In the genomic region with DNA sequence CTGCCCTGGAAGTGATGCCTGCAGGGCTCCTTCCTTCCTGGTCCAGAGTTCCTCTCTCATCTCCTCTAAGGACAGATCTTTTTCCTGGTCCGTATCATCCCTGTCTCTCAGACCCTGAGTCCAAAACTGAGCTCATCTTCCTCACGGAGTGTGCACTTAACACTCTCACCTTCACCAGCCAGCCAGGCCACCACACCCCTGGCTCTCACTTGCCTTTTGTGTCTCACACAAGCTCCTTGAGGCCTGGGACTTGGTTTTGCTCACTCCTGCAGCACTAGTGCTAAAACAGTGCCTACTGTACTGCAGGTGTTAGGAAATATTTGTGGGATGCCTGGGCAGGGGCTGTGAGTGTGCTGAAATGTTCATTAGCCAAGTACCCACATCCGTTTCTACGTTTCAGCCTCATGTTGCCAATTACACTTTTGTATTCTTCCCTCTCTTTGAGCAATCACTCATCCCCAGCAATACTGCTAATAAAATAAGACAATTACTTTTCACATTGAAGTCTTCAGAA, we compare ENCODE assay signal across 19 cellular contexts. TPM values are rescaled to one million over a fixed set of nuclear protein-coding genes. Genes with fewer than 3 reads are reported as not detected.
A peak's percentile ranks its signal among the peaks of the same experiment; 100 is the strongest.
DNase-seq lines count a peak whose midpoint lies in the region; ATAC-seq, FAIRE-seq and TF ChIP-seq lines count a peak whose summit lies in the region.
"Had no signal": no experiment of that assay in that cellular context is flagged by ENCODE, and none has a peak within 500 bp of the region (broad histone marks: within the 10 kb centered on the region; RNA-seq: fewer than 3 reads in every experiment).

No MANE protein-coding gene starts in this region.

- CTCF ChIA-PET in T-cell (lab: Charles Lee) = interaction anchor here (0.6 kb wide), 2 partner anchors 98 to 676 kb away, joined by 3 to 9 read pairs; no protein-coding TSS in a partner anchor

- intact Hi-C loops in CD14-positive monocyte (cut with micrococcal nuclease) = no loop called here

- no peak overlapping the region for H3K4me3 Mint-ChIP-seq in CD14-positive monocyte
- H3K4me3 Mint-ChIP-seq in T-cell = no peak overlapping the region
- peak overlapping the region in 1 of 8 donors; percentile 35 for H3K4me3 Mint-ChIP-seq in naive B cell
- no peak overlapping the region for H3K4me3 Mint-ChIP-seq in mesothelial cell of epicardium
- H3K4me3 Mint-ChIP-seq: dendritic cell treated with granulocyte-macrophage colony-stimulating factor and Interleukin-4, amounts not matched to agents 40 ng/mL and 50 ng/mL, for 4 days had no signal

- TF ChIP-seq POLR2A in GM12892 (IDR thresholded peaks at IDR 0.05; ENCODE audit: low read depth, low read length) = no peak

- peaks cover 0 to 12% (median 7%) of the 10 kb centered on the region in 3 donors for H3K27me3 Mint-ChIP-seq in CD14-positive monocyte (ENCODE audit: low read depth in 3 of 3)
- no peaks in the 10 kb centered on the region for H3K27me3 Mint-ChIP-seq in T-cell
- no peaks in the 10 kb centered on the region for H3K27me3 Mint-ChIP-seq in naive B cell
- H3K27me3 Mint-ChIP-seq in mesothelial cell of epicardium (ENCODE audit: low read depth) = peaks cover 3% of the 10 kb centered on the region
- H3K27me3 Mint-ChIP-seq: dendritic cell treated with granulocyte-macrophage colony-stimulating factor and Interleukin-4, amounts not matched to agents 40 ng/mL and 50 ng/mL, for 4 days had no signal

- H3K4me1 Mint-ChIP-seq in CD14-positive monocyte (peaks cover 38% of the 10 kb centered on the region), T-cell (peaks cover 32 to 51% (median 39%) of the 10 kb centered on the region in 3 donors), naive B cell (peaks cover 13 to 20% (median 16%) of the 10 kb centered on the region in 3 donors), mesothelial cell of epicardium (peaks cover 4% of the 10 kb centered on the region)

- FAIRE-seq in GM12892 (lab: Jason Lieb, UNC) = peak; percentile 24
- FAIRE-seq: H54, HTR-8/SVneo had no signal

- POLR2A ChIA-PET in T-cell (lab: Charles Lee) = interaction anchor here (0.6 kb wide), 2 partner anchors 28 to 1568 kb away, joined by 3 to 5 read pairs; no protein-coding TSS in a partner anchor

- no peaks in the 10 kb centered on the region for H3K9me3 Mint-ChIP-seq in CD14-positive monocyte
- no peaks in the 10 kb centered on the region for H3K9me3 Mint-ChIP-seq in T-cell
- no peaks in the 10 kb centered on the region for H3K9me3 Mint-ChIP-seq in naive B cell
- H3K9me3 Mint-ChIP-seq in mesothelial cell of epicardium = no peaks in the 10 kb centered on the region
- H3K9me3 Mint-ChIP-seq: activated naive CD8-positive, alpha-beta T cell treated with anti-CD3 and anti-CD28 coated beads, Interleukin-2, amount 10 ng/mL, durations not matched to agents 7 days and 5 days; dendritic cell treated with granulocyte-macrophage colony-stimulating factor and Interleukin-4, amounts not matched to agents 40 ng/mL and 50 ng/mL, for 4 days had no signal

- H3K36me3 Mint-ChIP-seq in CD14-positive monocyte (peaks cover 32 to 37% of the 10 kb centered on the region in 2 donors), T-cell (no peaks in the 10 kb centered on the region), naive B cell (no peaks in the 10 kb centered on the region), mesothelial cell of epicardium (peaks cover 2% of the 10 kb centered on the region)

- TF ChIP-seq CTCF in CD14-positive monocyte (IDR thresholded peaks at IDR 0.05) (no peak), mesothelial cell of epicardium (IDR thresholded peaks at IDR 0.05; ENCODE audit: unreplicated experiment) (no peak)

- ATAC-seq in T-cell (replicated peaks in 1 of 4) (no peak), naive B cell (ENCODE audit: low read depth in 2 of 2) (no peak), HG02973 (IDR thresholded peaks at IDR 0.05; ENCODE audit: unreplicated experiment) (no peak), HG02678 (IDR thresholded peaks at IDR 0.05; ENCODE audit: unreplicated experiment) (no peak)
- ATAC-seq: gastroesophageal sphincter, left lung had no signal

- DNase-seq in CD14-positive monocyte (ENCODE audit: low spot score) (no peak), GM12892 (ENCODE audit: insufficient read length) (no peak), T-cell (peak in 1 of 34 experiments; percentile 13), naive B cell (no peak), mesothelial cell of epicardium (ENCODE audit: low spot score in 2 of 2, unreplicated experiment in 2 of 2) (no peak), T-helper 9 cell (no peak)
- DNase-seq: activated naive CD8-positive, alpha-beta T cell treated with anti-CD3 and anti-CD28 coated beads, Interleukin-2, amount 10 ng/mL, durations not matched to agents 7 days and 5 days; DMS 273 treated with DMSO at 0.1 percent for 48 hours; left lung; NCI-H187 treated with DMSO at 0.1 percent for 48 hours; NCI-H446 treated with DMSO at 0.1 percent for 48 hours; SHP77 treated with DMSO at 0.1 percent for 48 hours; stimulated activated CD8-positive, alpha-beta memory T cell treated with anti-CD3 and anti-CD28 coated beads, Interleukin-4, amount 100 ng/mL, for 48 hours had no signal

- H3K27ac Mint-ChIP-seq in CD14-positive monocyte (peak overlapping the region in 5 of 7 donors; percentile 26 to 73 (median 65)), T-cell (peak overlapping the region; percentile 79 to 84), naive B cell (peak overlapping the region in 5 of 6 donors; percentile 12 to 83 (median 69)), mesothelial cell of epicardium (no peak overlapping the region)

RNA-seq across cellular contexts. Expression of a gene that starts 21.4 kb away (rescaled TPM):
- polyA plus RNA-seq in CD14-positive monocyte (10 to 100 TPM; 16.7 to 37.8 TPM), naive B cell (ENCODE audit: low read depth in 6 of 6) (10 to 100 TPM; 40.5 to 61.1 (median 47.6) TPM)
- polyA plus RNA-seq in GM12892 (2012; ENCODE audit: missing spikeins) = 12.1 TPM
- total RNA-seq in T-cell (100 to 1,000 TPM; 104 to 129 (median 108) TPM), mesothelial cell of epicardium (26.2 to 30.2 TPM (median 27.1 TPM) in 3 replicates)
